ENCODE assay signal across 2 cellular contexts in the genomic region with DNA sequence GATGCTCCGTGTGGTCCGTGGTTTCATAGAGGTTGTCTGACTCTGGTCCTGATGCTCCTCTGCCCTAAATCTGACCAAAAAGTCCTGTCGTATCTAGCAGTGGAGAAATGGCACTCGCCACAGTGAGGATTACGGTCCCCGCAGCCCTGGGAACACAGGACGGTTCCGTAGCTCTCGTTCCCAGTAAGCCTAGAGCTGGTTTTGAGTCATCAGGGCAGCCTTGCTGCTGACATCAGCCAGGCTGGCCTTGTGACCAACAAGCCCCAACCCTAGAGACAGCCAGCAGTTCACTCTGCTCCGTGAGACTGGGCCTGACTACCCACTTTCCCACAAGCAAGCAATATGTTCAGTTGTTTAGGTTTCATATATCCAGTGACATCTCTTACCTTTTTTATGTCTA.
TF ChIP-seq lines count a peak whose summit lies in the region.

No MANE protein-coding gene starts in this region.

TF ChIP-seq in IMR-90, 13 proteins besides CTCF, POLR2A, EP300 and RAD21:
- no peak for TF ChIP-seq FOS (IDR thresholded peaks at IDR 0.05; ENCODE audit: low read depth, low read length)
- no peak for TF ChIP-seq MXI1 (IDR thresholded peaks at IDR 0.05; ENCODE audit: borderline replicate concordance, low read depth, low read length)
- TF ChIP-seq SMC3 (IDR thresholded peaks at IDR 0.05; ENCODE audit: low read depth, low read length), result no peak
- no peak for TF ChIP-seq RCOR1 (IDR thresholded peaks at IDR 0.05; ENCODE audit: insufficient replicate concordance, low read length)
- no peak for TF ChIP-seq CHD1 (IDR thresholded peaks at IDR 0.05; ENCODE audit: low read depth, low read length)
- TF ChIP-seq, protein P1, sequence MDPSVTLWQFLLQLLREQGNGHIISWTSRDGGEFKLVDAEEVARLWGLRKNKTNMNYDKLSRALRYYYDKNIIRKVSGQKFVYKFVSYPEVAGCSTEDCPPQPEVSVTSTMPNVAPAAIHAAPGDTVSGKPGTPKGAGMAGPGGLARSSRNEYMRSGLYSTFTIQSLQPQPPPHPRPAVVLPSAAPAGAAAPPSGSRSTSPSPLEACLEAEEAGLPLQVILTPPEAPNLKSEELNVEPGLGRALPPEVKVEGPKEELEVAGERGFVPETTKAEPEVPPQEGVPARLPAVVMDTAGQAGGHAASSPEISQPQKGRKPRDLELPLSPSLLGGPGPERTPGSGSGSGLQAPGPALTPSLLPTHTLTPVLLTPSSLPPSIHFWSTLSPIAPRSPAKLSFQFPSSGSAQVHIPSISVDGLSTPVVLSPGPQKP (IDR thresholded peaks at IDR 0.05; ENCODE audit: borderline replicate concordance, low read depth, low read length), result no peak
- no peak for TF ChIP-seq CEBPB (IDR thresholded peaks at IDR 0.05; ENCODE audit: low read depth, low read length)
- TF ChIP-seq RFX5 (IDR thresholded peaks at IDR 0.05; ENCODE audit: low read depth, low read length), result no peak
- TF ChIP-seq, protein P2, sequence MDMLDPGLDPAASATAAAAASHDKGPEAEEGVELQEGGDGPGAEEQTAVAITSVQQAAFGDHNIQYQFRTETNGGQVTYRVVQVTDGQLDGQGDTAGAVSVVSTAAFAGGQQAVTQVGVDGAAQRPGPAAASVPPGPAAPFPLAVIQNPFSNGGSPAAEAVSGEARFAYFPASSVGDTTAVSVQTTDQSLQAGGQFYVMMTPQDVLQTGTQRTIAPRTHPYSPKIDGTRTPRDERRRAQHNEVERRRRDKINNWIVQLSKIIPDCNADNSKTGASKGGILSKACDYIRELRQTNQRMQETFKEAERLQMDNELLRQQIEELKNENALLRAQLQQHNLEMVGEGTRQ (IDR thresholded peaks at IDR 0.05; ENCODE audit: low read depth, low read length), result no peak
- no peak for TF ChIP-seq MAFK (IDR thresholded peaks at IDR 0.05; ENCODE audit: low read depth, low read length)
- TF ChIP-seq BHLHE40 (IDR thresholded peaks at IDR 0.05; ENCODE audit: low read depth, low read length), result no peak
- TF ChIP-seq NFE2L2 (IDR thresholded peaks at IDR 0.05; ENCODE audit: low read depth, low read length), result no peak
- TF ChIP-seq MAZ (IDR thresholded peaks at IDR 0.05; ENCODE audit: borderline replicate concordance, low read depth, low read length), result no peak

TF ChIP-seq in H1, 55 proteins besides CTCF, POLR2A, EP300 and RAD21:
- TF ChIP-seq SIRT6 (IDR thresholded peaks at IDR 0.05; ENCODE audit: low read length) (no peak), TAF7 (optimal IDR thresholded peaks at IDR 0.05; ENCODE audit: borderline replicate concordance, low read depth, low read length) (no peak), SAP30 (IDR thresholded peaks at IDR 0.05; ENCODE audit: insufficient read depth, insufficient replicate concordance, low read length) (no peak), POLR2AphosphoS5 (IDR thresholded peaks at IDR 0.05; ENCODE audit: low read depth, low read length) (no peak), POU5F1 (IDR thresholded peaks at IDR 0.05; ENCODE audit: low read depth, low read length) (no peak), EGR1 (IDR thresholded peaks at IDR 0.05; ENCODE audit: borderline replicate concordance, low read depth, low read length) (no peak), JUND (IDR thresholded peaks at IDR 0.05; ENCODE audit: low read length) (no peak), SP4 (IDR thresholded peaks at IDR 0.05; ENCODE audit: low read length) (no peak), RNF2 (IDR thresholded peaks at IDR 0.05; ENCODE audit: borderline replicate concordance, low read depth, low read length, missing control alignments, poor library complexity, severe bottlenecking) (no peak), NRF1 (IDR thresholded peaks at IDR 0.05; ENCODE audit: low read depth, low read length) (no peak), GABPA (IDR thresholded peaks at IDR 0.05; ENCODE audit: borderline replicate concordance, insufficient read depth, low read length) (no peak), SP2 (IDR thresholded peaks at IDR 0.05; ENCODE audit: low read length) (no peak), CBX5 (IDR thresholded peaks at IDR 0.05; ENCODE audit: low read depth, low read length) (no peak), YY1 (IDR thresholded peaks at IDR 0.05; ENCODE audit: low read depth, low read length) (no peak), CHD2 (IDR thresholded peaks at IDR 0.05; ENCODE audit: low read length) (no peak), BRCA1 (IDR thresholded peaks at IDR 0.05; ENCODE audit: low read depth, low read length) (no peak), KDM4A (IDR thresholded peaks at IDR 0.05; ENCODE audit: low read depth, low read length, severe bottlenecking) (no peak), SRF (IDR thresholded peaks at IDR 0.05; ENCODE audit: low read depth, low read length) (no peak), SIN3A (conservative IDR thresholded peaks at IDR 0.05 in 1 of 2, IDR thresholded peaks at IDR 0.05 in 1 of 2; ENCODE audit: low read depth in 1 of 2, low read length in 2 of 2) (no peak)
- TF ChIP-seq, protein P3, sequence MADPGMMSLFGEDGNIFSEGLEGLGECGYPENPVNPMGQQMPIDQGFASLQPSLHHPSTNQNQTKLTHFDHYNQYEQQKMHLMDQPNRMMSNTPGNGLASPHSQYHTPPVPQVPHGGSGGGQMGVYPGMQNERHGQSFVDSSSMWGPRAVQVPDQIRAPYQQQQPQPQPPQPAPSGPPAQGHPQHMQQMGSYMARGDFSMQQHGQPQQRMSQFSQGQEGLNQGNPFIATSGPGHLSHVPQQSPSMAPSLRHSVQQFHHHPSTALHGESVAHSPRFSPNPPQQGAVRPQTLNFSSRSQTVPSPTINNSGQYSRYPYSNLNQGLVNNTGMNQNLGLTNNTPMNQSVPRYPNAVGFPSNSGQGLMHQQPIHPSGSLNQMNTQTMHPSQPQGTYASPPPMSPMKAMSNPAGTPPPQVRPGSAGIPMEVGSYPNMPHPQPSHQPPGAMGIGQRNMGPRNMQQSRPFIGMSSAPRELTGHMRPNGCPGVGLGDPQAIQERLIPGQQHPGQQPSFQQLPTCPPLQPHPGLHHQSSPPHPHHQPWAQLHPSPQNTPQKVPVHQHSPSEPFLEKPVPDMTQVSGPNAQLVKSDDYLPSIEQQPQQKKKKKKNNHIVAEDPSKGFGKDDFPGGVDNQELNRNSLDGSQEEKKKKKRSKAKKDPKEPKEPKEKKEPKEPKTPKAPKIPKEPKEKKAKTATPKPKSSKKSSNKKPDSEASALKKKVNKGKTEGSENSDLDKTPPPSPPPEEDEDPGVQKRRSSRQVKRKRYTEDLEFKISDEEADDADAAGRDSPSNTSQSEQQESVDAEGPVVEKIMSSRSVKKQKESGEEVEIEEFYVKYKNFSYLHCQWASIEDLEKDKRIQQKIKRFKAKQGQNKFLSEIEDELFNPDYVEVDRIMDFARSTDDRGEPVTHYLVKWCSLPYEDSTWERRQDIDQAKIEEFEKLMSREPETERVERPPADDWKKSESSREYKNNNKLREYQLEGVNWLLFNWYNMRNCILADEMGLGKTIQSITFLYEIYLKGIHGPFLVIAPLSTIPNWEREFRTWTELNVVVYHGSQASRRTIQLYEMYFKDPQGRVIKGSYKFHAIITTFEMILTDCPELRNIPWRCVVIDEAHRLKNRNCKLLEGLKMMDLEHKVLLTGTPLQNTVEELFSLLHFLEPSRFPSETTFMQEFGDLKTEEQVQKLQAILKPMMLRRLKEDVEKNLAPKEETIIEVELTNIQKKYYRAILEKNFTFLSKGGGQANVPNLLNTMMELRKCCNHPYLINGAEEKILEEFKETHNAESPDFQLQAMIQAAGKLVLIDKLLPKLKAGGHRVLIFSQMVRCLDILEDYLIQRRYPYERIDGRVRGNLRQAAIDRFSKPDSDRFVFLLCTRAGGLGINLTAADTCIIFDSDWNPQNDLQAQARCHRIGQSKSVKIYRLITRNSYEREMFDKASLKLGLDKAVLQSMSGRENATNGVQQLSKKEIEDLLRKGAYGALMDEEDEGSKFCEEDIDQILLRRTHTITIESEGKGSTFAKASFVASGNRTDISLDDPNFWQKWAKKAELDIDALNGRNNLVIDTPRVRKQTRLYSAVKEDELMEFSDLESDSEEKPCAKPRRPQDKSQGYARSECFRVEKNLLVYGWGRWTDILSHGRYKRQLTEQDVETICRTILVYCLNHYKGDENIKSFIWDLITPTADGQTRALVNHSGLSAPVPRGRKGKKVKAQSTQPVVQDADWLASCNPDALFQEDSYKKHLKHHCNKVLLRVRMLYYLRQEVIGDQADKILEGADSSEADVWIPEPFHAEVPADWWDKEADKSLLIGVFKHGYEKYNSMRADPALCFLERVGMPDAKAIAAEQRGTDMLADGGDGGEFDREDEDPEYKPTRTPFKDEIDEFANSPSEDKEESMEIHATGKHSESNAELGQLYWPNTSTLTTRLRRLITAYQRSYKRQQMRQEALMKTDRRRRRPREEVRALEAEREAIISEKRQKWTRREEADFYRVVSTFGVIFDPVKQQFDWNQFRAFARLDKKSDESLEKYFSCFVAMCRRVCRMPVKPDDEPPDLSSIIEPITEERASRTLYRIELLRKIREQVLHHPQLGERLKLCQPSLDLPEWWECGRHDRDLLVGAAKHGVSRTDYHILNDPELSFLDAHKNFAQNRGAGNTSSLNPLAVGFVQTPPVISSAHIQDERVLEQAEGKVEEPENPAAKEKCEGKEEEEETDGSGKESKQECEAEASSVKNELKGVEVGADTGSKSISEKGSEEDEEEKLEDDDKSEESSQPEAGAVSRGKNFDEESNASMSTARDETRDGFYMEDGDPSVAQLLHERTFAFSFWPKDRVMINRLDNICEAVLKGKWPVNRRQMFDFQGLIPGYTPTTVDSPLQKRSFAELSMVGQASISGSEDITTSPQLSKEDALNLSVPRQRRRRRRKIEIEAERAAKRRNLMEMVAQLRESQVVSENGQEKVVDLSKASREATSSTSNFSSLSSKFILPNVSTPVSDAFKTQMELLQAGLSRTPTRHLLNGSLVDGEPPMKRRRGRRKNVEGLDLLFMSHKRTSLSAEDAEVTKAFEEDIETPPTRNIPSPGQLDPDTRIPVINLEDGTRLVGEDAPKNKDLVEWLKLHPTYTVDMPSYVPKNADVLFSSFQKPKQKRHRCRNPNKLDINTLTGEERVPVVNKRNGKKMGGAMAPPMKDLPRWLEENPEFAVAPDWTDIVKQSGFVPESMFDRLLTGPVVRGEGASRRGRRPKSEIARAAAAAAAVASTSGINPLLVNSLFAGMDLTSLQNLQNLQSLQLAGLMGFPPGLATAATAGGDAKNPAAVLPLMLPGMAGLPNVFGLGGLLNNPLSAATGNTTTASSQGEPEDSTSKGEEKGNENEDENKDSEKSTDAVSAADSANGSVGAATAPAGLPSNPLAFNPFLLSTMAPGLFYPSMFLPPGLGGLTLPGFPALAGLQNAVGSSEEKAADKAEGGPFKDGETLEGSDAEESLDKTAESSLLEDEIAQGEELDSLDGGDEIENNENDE (IDR thresholded peaks at IDR 0.05; ENCODE audit: insufficient replicate concordance, low read length), result no peak
